In genomic region chr17:5122586-5123342, GRCh38 we compare ENCODE assay signal across 8 cellular contexts. TPM values are rescaled to one million over a fixed set of nuclear protein-coding genes. Genes with fewer than 3 reads are reported as not detected.
A peak's percentile ranks its signal among the peaks of the same experiment; 100 is the strongest.
DNase-seq lines count a peak whose midpoint lies in the region; ATAC-seq and TF ChIP-seq lines count a peak whose summit lies in the region.

No MANE protein-coding gene starts in this region.

- H3K4me3 Mint-ChIP-seq in osteocyte (ENCODE audit: unreplicated experiment), result peak overlapping the region; percentile 72

- H3K4me1 ChIP-seq in RWPE2 (ENCODE audit: insufficient read depth, poor library complexity, severe bottlenecking), result no peaks in the 10 kb centered on the region

- peak; percentile 23; the same call in 1 of the 3 replicates for ATAC-seq in RWPE2 (ENCODE audit: low read depth)

- H3K4me3 ChIP-seq in RWPE2 (ENCODE audit: severe bottlenecking) (peak overlapping the region; percentile 20), foreskin fibroblast (ENCODE audit: low read depth in 1 of 2, low read length in 2 of 2) (peak overlapping the region; percentile 40 to 51)

- TF ChIP-seq CTCF in RWPE2 (IDR thresholded peaks at IDR 0.05; ENCODE audit: poor library complexity, severe bottlenecking) (no peak), foreskin fibroblast (IDR thresholded peaks at IDR 0.05; ENCODE audit: low read depth, low read length) (no peak), osteocyte (IDR thresholded peaks at IDR 0.05) (no peak)

- no peaks in the 10 kb centered on the region for H3K9me3 Mint-ChIP-seq in osteocyte (ENCODE audit: unreplicated experiment)

- H3K27ac ChIP-seq in RWPE2 (ENCODE audit: poor library complexity, severe bottlenecking), result no peak overlapping the region

- peaks cover 2% of the 10 kb centered on the region for H3K4me1 Mint-ChIP-seq in osteocyte (ENCODE audit: unreplicated experiment)

- DNase-seq in C1 segment of cervical spinal cord (lab: John Stamatoyannopoulos, UW) (peak in 10 of 14 donors; percentile 3 to 67 (median 32)), RWPE2 (ENCODE audit: low spot score) (peak; percentile 34), foreskin fibroblast (peak in 1 of 2 donors; percentile 42), osteocyte (ENCODE audit: extremely low spot score, unreplicated experiment) (peak; percentile 84), Kasumi-1 (lab: John Stamatoyannopoulos, UW) (no peak), SHP77 (lab: John Stamatoyannopoulos, UW) (no peak), cerebellum (ENCODE audit: low spot score) (no peak)
- no peak for DNase-seq in activated CD4-positive, CD25-positive, alpha-beta regulatory T cell (lab: John Stamatoyannopoulos, UW)

- H3K36me3 Mint-ChIP-seq in osteocyte (ENCODE audit: unreplicated experiment), result no peaks in the 10 kb centered on the region

- peaks cover 11% of the 10 kb centered on the region for H3K27me3 Mint-ChIP-seq in osteocyte (ENCODE audit: unreplicated experiment)

- no peaks in the 10 kb centered on the region for H3K9me3 ChIP-seq in RWPE2 (ENCODE audit: severe bottlenecking)

- peaks cover 10% of the 10 kb centered on the region for H3K27me3 ChIP-seq in RWPE2 (ENCODE audit: insufficient read depth, poor library complexity, severe bottlenecking)

- H3K27ac Mint-ChIP-seq in osteocyte (ENCODE audit: unreplicated experiment), result no peak overlapping the region

- H3K36me3 ChIP-seq in RWPE2 (ENCODE audit: low read depth), result no peaks in the 10 kb centered on the region

RNA-seq across cellular contexts. Expression of gene USP6, which starts 6.9 kb away (rescaled TPM):
- total RNA-seq in osteocyte (0.13 and 0.16 TPM in 2 replicates), cerebellum (0.18 TPM)

RNA-seq across cellular contexts. Expression of gene ZNF232, which starts 11.1 kb away (rescaled TPM):
- 7.9 and 8.5 TPM in 2 replicates for total RNA-seq in osteocyte
- 11.3 TPM for total RNA-seq in cerebellum

RNA-seq across cellular contexts. Expression of gene ZFP3, which starts 44.5 kb away (rescaled TPM):
- total RNA-seq in osteocyte (0.78 and 0.86 TPM in 2 replicates), cerebellum (12.4 TPM)

Comparison
In these comparisons a context has a peak if more than half of its experiments do, and no peak if none do; other contexts are left out.
1. DNase-seq: peak in C1 segment of cervical spinal cord (10 of 14), RWPE2 (single experiment) and osteocyte (single experiment); none in Kasumi-1 (0 of 2), SHP77 (0 of 2), activated CD4-positive, CD25-positive, alpha-beta regulatory T cell (0 of 4) and cerebellum (single experiment).